In genomic region chr9:33374634-33375237, GRCh38 we compare ENCODE assay signal across 9 cellular contexts. TPM values are rescaled to one million over a fixed set of nuclear protein-coding genes. Genes with fewer than 3 reads are reported as not detected.
DNase-seq lines count a peak whose midpoint lies in the region; ATAC-seq, FAIRE-seq and TF ChIP-seq lines count a peak whose summit lies in the region.
"Had no signal": no experiment of that assay in that cellular context is flagged by ENCODE, and none has a peak within 500 bp of the region (broad histone marks: within the 10 kb centered on the region; RNA-seq: fewer than 3 reads in every experiment).

No MANE protein-coding gene starts in this region.

- no peak overlapping the region for H3K27ac Mint-ChIP-seq in activated naive CD8-positive, alpha-beta T cell treated with anti-CD3 and anti-CD28 coated beads, Interleukin-2, amount 50 U/mL, for 24 hours
- H3K27ac Mint-ChIP-seq: IgD-negative memory B cell had no signal

- 60 to 64% (median 61%) methylated on average over 6 of the region's 6 CpGs for WGBS in heart left ventricle, 4 donors
- WGBS in prostate gland = 61% methylated on average over 6 of the region's 6 CpGs

- DNase-seq in BE2C (peak; percentile 80), M059J (ENCODE audit: low read depth) (peak; percentile 80), heart left ventricle (peak in 4 of 5 donors; percentile 65 to 80 (median 76)), prostate gland (ENCODE audit: low spot score) (peak; percentile 77), urothelium cell line (ENCODE audit: low spot score) (peak; percentile 80)
- DNase-seq in activated naive CD8-positive, alpha-beta T cell treated with anti-CD3 and anti-CD28 coated beads, Interleukin-2, amount 50 U/mL, for 24 hours = peak; percentile 71

- intact Hi-C loops in heart left ventricle (cut with DNase I) (loop anchor here (1.0 to 5.0 kb wide), 12 partner anchors 30 to 143 kb away; partner anchors contain the start of gene AQP3 (in 1 of the 10)), prostate gland (cut with DNase I) (loop anchor here (5.0 kb wide), 2 partner anchors 43 to 93 kb away; no protein-coding TSS in a partner anchor)

- H3K4me1 Mint-ChIP-seq in activated naive CD8-positive, alpha-beta T cell treated with anti-CD3 and anti-CD28 coated beads, Interleukin-2, amount 50 U/mL, for 24 hours = peaks cover 8% of the 10 kb centered on the region

- H3K36me3 ChIP-seq in BE2C (peaks cover 17% of the 10 kb centered on the region), SU-DHL-6 (ENCODE audit: low read length) (peaks cover 9% of the 10 kb centered on the region), heart left ventricle (peaks cover 0 to 32% (median 23%) of the 10 kb centered on the region in 9 donors), prostate gland (peaks cover 0 to 9% of the 10 kb centered on the region in 2 donors)

- no peaks in the 10 kb centered on the region for H3K9me3 Mint-ChIP-seq in activated naive CD8-positive, alpha-beta T cell treated with anti-CD3 and anti-CD28 coated beads, Interleukin-2, amount 50 U/mL, for 24 hours
- H3K9me3 Mint-ChIP-seq: IgD-negative memory B cell had no signal

- no peak overlapping the region for H3K4me3 Mint-ChIP-seq in activated naive CD8-positive, alpha-beta T cell treated with anti-CD3 and anti-CD28 coated beads, Interleukin-2, amount 50 U/mL, for 24 hours
- H3K4me3 Mint-ChIP-seq: IgD-negative memory B cell had no signal

- peaks cover 15% of the 10 kb centered on the region for H3K4me1 ChIP-seq in BE2C
- H3K4me1 ChIP-seq in heart left ventricle = peaks cover 0 to 25% (median 15%) of the 10 kb centered on the region in 12 donors
- no peaks in the 10 kb centered on the region for H3K4me1 ChIP-seq in prostate gland (replicated peaks)

- TF ChIP-seq CTCF in BE2C (IDR thresholded peaks at IDR 0.05; ENCODE audit: low read depth, low read length) (peak; percentile 97), SU-DHL-6 (IDR thresholded peaks at IDR 0.05; ENCODE audit: insufficient read depth, low read length, poor library complexity, severe bottlenecking) (peak; percentile 96), heart left ventricle (IDR thresholded peaks at IDR 0.05) (peak; percentile 81 to 94 (median 88)), prostate gland (IDR thresholded peaks at IDR 0.05) (peak; percentile 56 to 92 (median 88))

- TF ChIP-seq POLR2A in heart left ventricle (IDR thresholded peaks at IDR 0.05) (no peak), prostate gland (IDR thresholded peaks at IDR 0.05) (no peak)

- no peaks in the 10 kb centered on the region for H3K27me3 ChIP-seq in BE2C
- H3K27me3 ChIP-seq in SU-DHL-6 (ENCODE audit: low read length) = no peaks in the 10 kb centered on the region
- no peaks in the 10 kb centered on the region for H3K27me3 ChIP-seq in heart left ventricle
- H3K27me3 ChIP-seq in prostate gland (replicated peaks; ENCODE audit: insufficient read depth) = no peaks in the 10 kb centered on the region

- no peak overlapping the region for H2AFZ ChIP-seq in SU-DHL-6 (ENCODE audit: low read depth, low read length, severe bottlenecking)

- H3K9me3 ChIP-seq in BE2C (no peaks in the 10 kb centered on the region), SU-DHL-6 (ENCODE audit: insufficient read depth, low read length) (no peaks in the 10 kb centered on the region), heart left ventricle (no peaks in the 10 kb centered on the region), prostate gland (no peaks in the 10 kb centered on the region)

- H3K4me3 ChIP-seq in BE2C (ENCODE audit: low read depth, low read length) (no peak overlapping the region), SU-DHL-6 (ENCODE audit: insufficient read depth, low read length, poor library complexity, severe bottlenecking) (no peak overlapping the region), heart left ventricle (peak overlapping the region in 5 of 12 donors; percentile 18 to 40 (median 32)), prostate gland (no peak overlapping the region)

- no peaks in the 10 kb centered on the region for H4K20me1 ChIP-seq in SU-DHL-6 (ENCODE audit: low read depth, low read length)

- no peak overlapping the region for H3K4me2 ChIP-seq in SU-DHL-6 (ENCODE audit: low read depth, low read length, poor library complexity, severe bottlenecking)

- no peak for FAIRE-seq in urothelium cell line (lab: Jason Lieb, UNC)

- H3K27ac ChIP-seq in SU-DHL-6 (ENCODE audit: low read depth, low read length) (no peak overlapping the region), heart left ventricle (peak overlapping the region in 8 of 12 donors; percentile 18 to 70 (median 51)), prostate gland (no peak overlapping the region)

- H3K9ac ChIP-seq in SU-DHL-6 (ENCODE audit: low read length) = no peak overlapping the region

- no peaks in the 10 kb centered on the region for H3K79me2 ChIP-seq in SU-DHL-6 (ENCODE audit: insufficient read depth, low read length)

- ATAC-seq in GM19463 (IDR thresholded peaks at IDR 0.05; ENCODE audit: unreplicated experiment) = peak; percentile 42
- peak; percentile 66 for ATAC-seq in activated naive CD8-positive, alpha-beta T cell treated with anti-CD3 and anti-CD28 coated beads, Interleukin-2, amount 50 U/mL, for 24 hours
- peak; percentile 68 to 81 (median 78) for ATAC-seq in heart left ventricle

- no peaks in the 10 kb centered on the region for H3K27me3 Mint-ChIP-seq in activated naive CD8-positive, alpha-beta T cell treated with anti-CD3 and anti-CD28 coated beads, Interleukin-2, amount 50 U/mL, for 24 hours
- H3K27me3 Mint-ChIP-seq: IgD-negative memory B cell had no signal

- no peaks in the 10 kb centered on the region for H3F3A ChIP-seq in SU-DHL-6 (ENCODE audit: insufficient read depth)

- H3K36me3 Mint-ChIP-seq in activated naive CD8-positive, alpha-beta T cell treated with anti-CD3 and anti-CD28 coated beads, Interleukin-2, amount 50 U/mL, for 24 hours (ENCODE audit: low read depth) = peaks cover 11% of the 10 kb centered on the region

- no peaks in the 10 kb centered on the region for H3K9me2 ChIP-seq in SU-DHL-6 (replicated peaks; ENCODE audit: insufficient read depth, low read length)

RNA-seq across cellular contexts. Expression of gene AQP7, which starts 27.6 kb away (rescaled TPM):
- not detected for polyA plus RNA-seq in BE2C (2012; ENCODE audit: insufficient read depth, insufficient read length, low read depth)
- 0.17 TPM in 1 of 2 replicates, not detected in the other for total RNA-seq in M059J (2014; rRNA removed; shearing (Covaris generic))
- total RNA-seq in heart left ventricle (100 to 1,000 TPM in 6 of 9 donors, 10 to 100 TPM in 3; 82.5 to 252 (median 113) TPM), prostate gland (1 to 10 TPM in 1 of 2 donors, not detected in 1; 6.4 TPM)
- 100 to 1,000 TPM in 1 of 2 donors, 10 to 100 TPM in 1; 32.1 to 216 TPM for polyA plus RNA-seq in heart left ventricle
- polyA plus RNA-seq: IgD-negative memory B cell had no signal

Comparison
In these comparisons a context has a peak if more than half of its experiments do, and no peak if none do; other contexts are left out.
1. H3K27ac ChIP-seq: peak in heart left ventricle (8 of 12); none in SU-DHL-6 (single experiment) and prostate gland (0 of 2).
2. RNA of gene AQP7, which starts 27.6 kb away (total RNA-seq): 82.5 to 252 TPM in heart left ventricle; 6.4 TPM in prostate gland and 0.17 TPM in M059J; every median in the first group is over 10 times any median in the second.
3. Peak in every context shown above with its lines, with median percentiles within 50 percentile points of each other: DNase-seq, CTCF ChIP-seq and ATAC-seq.